In genomic region chr12:45762185-45763110, GRCh38 we compare ENCODE assay signal across 9 cellular contexts. TPM values are rescaled to one million over a fixed set of nuclear protein-coding genes. Genes with fewer than 3 reads are reported as not detected.
DNase-seq lines count a peak whose midpoint lies in the region; ATAC-seq, FAIRE-seq and TF ChIP-seq lines count a peak whose summit lies in the region.
"Had no signal": no experiment of that assay in that cellular context is flagged by ENCODE, and none has a peak within 500 bp of the region (broad histone marks: within the 10 kb centered on the region; RNA-seq: fewer than 3 reads in every experiment).

No MANE protein-coding gene starts in this region.

- no peaks in the 10 kb centered on the region for H3K27me3 ChIP-seq in H7 (ENCODE audit: control insufficient read depth, insufficient read depth, low read length)
- no peaks in the 10 kb centered on the region for H3K27me3 ChIP-seq in H1 (replicated peaks in 1 of 4; ENCODE audit: control insufficient read depth in 3 of 4, extremely low read depth in 1 of 4, insufficient read depth in 3 of 4, low read length in 3 of 4)
- H3K27me3 ChIP-seq: neutrophil had no signal

- no peaks in the 10 kb centered on the region for H3K9me3 ChIP-seq in H1 (ENCODE audit: insufficient read depth in 2 of 2, low read depth in 1 of 2, low read length in 1 of 2)
- H3K9me3 ChIP-seq: neutrophil had no signal

- H3K4me3 ChIP-seq in H7 (ENCODE audit: insufficient read depth, low read depth, low read length) = no peak overlapping the region
- no peak overlapping the region for H3K4me3 ChIP-seq in H1 (ENCODE audit: extremely low read depth in 1 of 4, insufficient read depth in 2 of 4, low read depth in 3 of 4, low read length in 4 of 4)

- no peak overlapping the region for H3K4ac ChIP-seq in H1 (replicated peaks; ENCODE audit: insufficient read length, low read depth, low read length)

- H2BK12ac ChIP-seq in H1 (ENCODE audit: low read depth, low read length) = no peak overlapping the region

- POLR2A ChIA-PET in H1 (lab: Charles Lee; ENCODE audit: partially characterized antibody) = interaction anchor here (0.7 kb wide), 1 partner anchor 150 kb away, joined by 3 read pairs; no protein-coding TSS in a partner anchor

- no peak overlapping the region for H3K9ac ChIP-seq in H1 (replicated peaks in 1 of 4; ENCODE audit: extremely low read depth in 1 of 4, low read depth in 3 of 4, low read length in 3 of 4)

- H3K4me1 ChIP-seq in H1 (replicated peaks in 1 of 4; ENCODE audit: control insufficient read depth in 3 of 4, insufficient read depth in 4 of 4, low read length in 3 of 4) = peaks cover 0 to 3% (median 1%) of the 10 kb centered on the region in 4 experiments; a peak in 4 of 7 replicates

- no peak overlapping the region for H4K91ac ChIP-seq in H1 (replicated peaks; ENCODE audit: insufficient read length, low read length)

- peak; percentile 48 to 50 for TF ChIP-seq RAD21 in H1 (IDR thresholded peaks at IDR 0.05 in 1 of 2, conservative IDR thresholded peaks at IDR 0.05 in 1 of 2; ENCODE audit: low read depth in 2 of 2, low read length in 2 of 2)

- H2AK5ac ChIP-seq in H1 (ENCODE audit: low read depth, low read length) = no peak overlapping the region

- no peak overlapping the region for H4K8ac ChIP-seq in H1 (ENCODE audit: extremely low read depth, insufficient read depth, low read length)

- H3K14ac ChIP-seq in H1 (ENCODE audit: insufficient read length) = no peak overlapping the region

- H3K23ac ChIP-seq in H1 (ENCODE audit: insufficient read length) = no peak overlapping the region

- H2AFZ ChIP-seq in H1 (ENCODE audit: low read length) = no peak overlapping the region

- H3K4me2 ChIP-seq in H1 (ENCODE audit: insufficient read depth in 1 of 2, low read depth in 2 of 2, low read length in 2 of 2) = no peak overlapping the region

- H2BK5ac ChIP-seq in H1 (ENCODE audit: low read depth, low read length) = no peak overlapping the region

- no peaks in the 10 kb centered on the region; the same call in 1 of the 2 replicates for H3K79me1 ChIP-seq in H1 (ENCODE audit: low read depth, low read length)

- H4K20me1 ChIP-seq in H1 (replicated peaks in 1 of 2; ENCODE audit: control insufficient read depth in 1 of 2, insufficient read depth in 2 of 2, low read length in 2 of 2) = peaks cover 4 to 5% of the 10 kb centered on the region in 2 experiments

- no peak overlapping the region for H4K5ac ChIP-seq in H1 (ENCODE audit: insufficient read length, low read depth, low read length)

- FAIRE-seq in H1 (lab: Jason Lieb, UNC) = no peak

- CTCF ChIA-PET in H1 (lab: Charles Lee; ENCODE audit: partially characterized antibody) = interaction anchor here (0.6 to 1.4 kb wide), 10 partner anchors 9 to 512 kb away, joined by 3 to 8 read pairs (median 3); no protein-coding TSS in a partner anchor

- H2BK20ac ChIP-seq in H1 (ENCODE audit: low read length) = no peak overlapping the region

- DNase-seq in DMS114 treated with DMSO at 0.1 percent for 48 hours (lab: John Stamatoyannopoulos, UW; ENCODE audit: unreplicated experiment) (peak; percentile 56), H7 (peak; percentile 23), NCI-H748 (lab: John Stamatoyannopoulos, UW; ENCODE audit: unreplicated experiment) (peak; percentile 55), H1 (ENCODE audit: low read depth in 1 of 2, low spot score in 2 of 2) (no peak), midbrain (lab: John Stamatoyannopoulos, UW) (peak; percentile 67)
- DNase-seq in activated naive CD4-positive, alpha-beta T cell treated with anti-CD3 and anti-CD28 coated beads, Interleukin-2, amount 50 U/mL, for 16 hours = no peak
- DNase-seq in activated CD4-positive, alpha-beta T cell treated with anti-CD3 and anti-CD28 coated beads, Interleukin-2, amount 50 U/mL, for 4 hours = no peak

- H3K23me2 ChIP-seq in H1 (ENCODE audit: low read depth, low read length) = no peaks in the 10 kb centered on the region

- WGBS in H1 (ENCODE audit: extremely low coverage in 1 of 2, insufficient coverage in 1 of 2, insufficient read length in 1 of 2, insufficient replicate concordance in 2 of 2, low coverage in 1 of 2, low lambda C conversion rate in 2 of 2, missing lambda C conversion rate in 1 of 2), 2 experiments = 71% methylated on average over 3 of the region's 3 CpGs; no CpG with 5 or more reads in 1 of the 2 experiments

- no peak overlapping the region for H3K56ac ChIP-seq in H1 (replicated peaks; ENCODE audit: insufficient read length, low read depth, low read length)

- no peak for TF ChIP-seq EP300 in H1 (IDR thresholded peaks at IDR 0.05; ENCODE audit: borderline replicate concordance in 1 of 2, low read depth in 2 of 2, low read length in 2 of 2)

- no peak for ATAC-seq in GM21619 (IDR thresholded peaks at IDR 0.05; ENCODE audit: unreplicated experiment)

- H3K27ac ChIP-seq in H1 (ENCODE audit: low read depth, low read length) = no peak overlapping the region
- H3K27ac ChIP-seq: neutrophil had no signal

- peaks cover 0 to 96% of the 10 kb centered on the region in 2 experiments; a peak in 3 of 4 replicates for H3K79me2 ChIP-seq in H1 (ENCODE audit: control insufficient read depth in 1 of 2, insufficient read depth in 2 of 2, low read length in 2 of 2)

- TF ChIP-seq CTCF in H1 (IDR thresholded peaks at IDR 0.05; ENCODE audit: control extremely low read depth in 1 of 3, insufficient read depth in 1 of 3, low read depth in 1 of 3, low read length in 3 of 3) = peak in 1 of 3 experiments; percentile 55; a peak in 2 of 4 replicates

- H3K36me3 ChIP-seq in H7 (replicated peaks; ENCODE audit: control insufficient read depth, insufficient read depth, low read length) (no peaks in the 10 kb centered on the region), H1 (ENCODE audit: control insufficient read depth in 2 of 4, insufficient read depth in 4 of 4, low read length in 3 of 4) (no peaks in the 10 kb centered on the region)
- H3K36me3 ChIP-seq: neutrophil had no signal

- H2BK15ac ChIP-seq in H1 (ENCODE audit: low read length) = no peak overlapping the region

- no peak for TF ChIP-seq POLR2A in H1 (IDR thresholded peaks at IDR 0.05; ENCODE audit: control extremely low read depth in 1 of 2, low read depth in 2 of 2, low read length in 2 of 2)

- no peak overlapping the region for H2BK120ac ChIP-seq in H1 (replicated peaks; ENCODE audit: low read depth, low read length)

- H3K18ac ChIP-seq in H1 (ENCODE audit: extremely low read depth, low read length) = no peak overlapping the region

TF ChIP-seq in H1, 55 proteins besides CTCF, POLR2A, EP300 and RAD21:
- TF ChIP-seq SP2 (IDR thresholded peaks at IDR 0.05; ENCODE audit: low read length) (no peak), SIX5 (IDR thresholded peaks at IDR 0.05; ENCODE audit: low read depth, low read length) (no peak), RBBP5 (IDR thresholded peaks at IDR 0.05; ENCODE audit: borderline replicate concordance, low read depth, low read length) (no peak), SP4 (IDR thresholded peaks at IDR 0.05; ENCODE audit: low read length) (no peak), ATF3 (IDR thresholded peaks at IDR 0.05; ENCODE audit: insufficient read depth, low read depth, low read length) (no peak), ZNF274 (IDR thresholded peaks at IDR 0.05; ENCODE audit: borderline replicate concordance, extremely low read depth, low read length) (no peak), TAF1 (IDR thresholded peaks at IDR 0.05; ENCODE audit: low read depth, low read length) (no peak), BACH1 (IDR thresholded peaks at IDR 0.05; ENCODE audit: low read length) (no peak), YY1 (IDR thresholded peaks at IDR 0.05; ENCODE audit: low read depth, low read length) (no peak), POLR2AphosphoS5 (IDR thresholded peaks at IDR 0.05; ENCODE audit: low read depth, low read length) (no peak), NRF1 (IDR thresholded peaks at IDR 0.05; ENCODE audit: low read depth, low read length) (no peak)
TF ChIP-seq in H1: peak in this region for 0.

RNA-seq across cellular contexts. Expression of gene ARID2, which starts 32.9 kb away (rescaled TPM):
- total RNA-seq in H7 (2014; rRNA removed; shearing (Covaris generic)) = 20.4 and 32.3 TPM in 2 replicates
- 45.2 and 47.4 TPM in 2 replicates for total RNA-seq in H1 (2021; fragmentation: NEBNext Ultra II Directional; extraction: Animal tissue kit (Norgen Biotek cat#: 25700))
- 18.8 and 32.0 TPM in 2 replicates for polyA plus RNA-seq in H1 (2011; rRNA removed)
- 27.7 TPM for polyA plus RNA-seq in H1 (2011; cell fraction: cytosol; rRNA removed)
- 36.4 TPM for polyA plus RNA-seq in H1 (2011; cell fraction: nucleus; rRNA removed)
- polyA plus RNA-seq in H1 (2012, experiment 1 of 2) = 16.5 to 23.0 TPM (median 19.3 TPM) in 4 replicates
- polyA plus RNA-seq in H1 (2012, experiment 2 of 2) = 1.3 TPM
- 15.9 TPM for polyA plus RNA-seq in H1 (2013, experiment 1 of 2)
- polyA plus RNA-seq in H1 (2013, experiment 2 of 2) = 14.0 TPM
- 168 and 218 TPM in 2 replicates for polyA minus RNA-seq in H1 (2011; rRNA and poly(A)+ RNA removed)
- 47.6 TPM for polyA minus RNA-seq in H1 (2011; cell fraction: cytosol; rRNA and poly(A)+ RNA removed)
- 206 TPM for polyA minus RNA-seq in H1 (2011; cell fraction: nucleus; rRNA and poly(A)+ RNA removed)

Comparison
In these comparisons a context has a peak if more than half of its experiments do, and no peak if none do; other contexts are left out.
1. DNase-seq: peak in DMS114 treated with DMSO at 0.1 percent for 48 hours (single experiment), H7 (single experiment), NCI-H748 (single experiment) and midbrain (single experiment); none in H1 (0 of 2), activated naive CD4-positive, alpha-beta T cell treated with anti-CD3 and anti-CD28 coated beads, Interleukin-2, amount 50 U/mL, for 16 hours (single experiment) and activated CD4-positive, alpha-beta T cell treated with anti-CD3 and anti-CD28 coated beads, Interleukin-2, amount 50 U/mL, for 4 hours (0 of 2).